In genomic region chr5:146751054-146751453, GRCh38 we compare ENCODE assay signal across 14 cellular contexts.
DNase-seq lines count a peak whose midpoint lies in the region; ATAC-seq, FAIRE-seq and TF ChIP-seq lines count a peak whose summit lies in the region.
"Had no signal": no experiment of that assay in that cellular context is flagged by ENCODE, and none has a peak within 500 bp of the region (broad histone marks: within the 10 kb centered on the region; RNA-seq: fewer than 3 reads in every experiment).

No MANE protein-coding gene starts in this region.

- WGBS in HepG2 (ENCODE audit: low lambda C conversion rate), result 27% methylated on average over 3 of the region's 3 CpGs

- H3K9me3 Mint-ChIP-seq in CD8-positive, alpha-beta T cell, result peaks cover 11% of the 10 kb centered on the region

- H2AFZ ChIP-seq in KMS-11 (ENCODE audit: low read depth) (peak overlapping the region; percentile 25; the same call in 1 of the 2 replicates), HepG2 (ENCODE audit: low read length) (no peak overlapping the region)

- no peaks in the 10 kb centered on the region for H3K36me3 ChIP-seq in CD8-positive, alpha-beta T cell (ENCODE audit: insufficient read depth, low read length)
- H3K36me3 ChIP-seq in KMS-11 (ENCODE audit: insufficient read depth) (no peaks in the 10 kb centered on the region), RWPE2 (ENCODE audit: low read depth) (no peaks in the 10 kb centered on the region), HepG2 (replicated peaks in 1 of 2; ENCODE audit: control insufficient read depth in 1 of 2, insufficient read depth in 2 of 2, low read length in 2 of 2) (no peaks in the 10 kb centered on the region)
- H3K36me3 ChIP-seq: breast epithelium had no signal

- no peak overlapping the region for H3K27ac ChIP-seq in CD8-positive, alpha-beta T cell (ENCODE audit: low read depth, low read length)
- H3K27ac ChIP-seq in KMS-11, result peak overlapping the region; percentile 57; the same call in 1 of the 2 replicates
- no peak overlapping the region for H3K27ac ChIP-seq in RWPE2 (ENCODE audit: poor library complexity, severe bottlenecking)
- H3K27ac ChIP-seq in HepG2 (ENCODE audit: extremely low read length, insufficient read depth, low read length), result no peak overlapping the region
- H3K27ac ChIP-seq: breast epithelium, SK-N-MC had no signal

- peaks cover 2% of the 10 kb centered on the region for H3K36me3 Mint-ChIP-seq in CD8-positive, alpha-beta T cell
- H3K36me3 Mint-ChIP-seq: naive B cell had no signal

- peaks cover 55% of the 10 kb centered on the region for H3K4me1 Mint-ChIP-seq in CD8-positive, alpha-beta T cell (ENCODE audit: low read depth)
- H3K4me1 Mint-ChIP-seq: naive B cell had no signal

- H3K4me2 ChIP-seq in KMS-11 (peak overlapping the region; percentile 45; the same call in 1 of the 2 replicates), HepG2 (ENCODE audit: low read depth, low read length) (no peak overlapping the region)

- TF ChIP-seq EP300 in HepG2 (IDR thresholded peaks at IDR 0.05; ENCODE audit: low read depth in 2 of 2, low read length in 2 of 2), result no peak
- TF ChIP-seq EP300 in HepG2 (CRISPR knock-in tag; IDR thresholded peaks at IDR 0.05; ENCODE audit: borderline replicate concordance), result no peak

- FAIRE-seq in HepG2 (lab: Jason Lieb, UNC), result no peak

- POLR2A ChIA-PET in CD8-positive, alpha-beta T cell (lab: Charles Lee), result interaction anchor here (1.3 kb wide), 1 partner anchor 9 kb away, joined by 4 read pairs; no protein-coding TSS in a partner anchor
- POLR2A ChIA-PET in HepG2 (lab: Yijun Ruan, JAX), result no interaction called here

- no peaks in the 10 kb centered on the region for H3K27me3 Mint-ChIP-seq in CD8-positive, alpha-beta T cell (ENCODE audit: low read depth)

- peak overlapping the region; percentile 92 for H3K27ac Mint-ChIP-seq in CD8-positive, alpha-beta T cell
- H3K27ac Mint-ChIP-seq: naive B cell, WTC11 had no signal

- no peaks in the 10 kb centered on the region for H3K27me3 ChIP-seq in CD8-positive, alpha-beta T cell (ENCODE audit: insufficient read depth, low read length)
- H3K27me3 ChIP-seq in KMS-11 (ENCODE audit: insufficient read depth, low read depth), result no peaks in the 10 kb centered on the region
- no peaks in the 10 kb centered on the region for H3K27me3 ChIP-seq in RWPE2 (ENCODE audit: insufficient read depth, poor library complexity, severe bottlenecking)
- H3K27me3 ChIP-seq in HepG2 (ENCODE audit: control insufficient read depth in 1 of 2, insufficient read depth in 2 of 2, low read length in 2 of 2), result no peaks in the 10 kb centered on the region
- H3K27me3 ChIP-seq: breast epithelium had no signal

- DNase-seq in CD8-positive, alpha-beta T cell, result no peak
- DNase-seq in RWPE2 (ENCODE audit: low spot score) (no peak), HepG2 (ENCODE audit: low spot score) (no peak), posterior vena cava (ENCODE audit: low spot score) (no peak), dermis blood vessel endothelial cell (no peak), Kasumi-1 (lab: John Stamatoyannopoulos, UW) (no peak)
- DNase-seq: GOT3, naive B cell, NCI-H526 had no signal

- TF ChIP-seq CTCF in CD8-positive, alpha-beta T cell (IDR thresholded peaks at IDR 0.05), result no peak
- TF ChIP-seq CTCF in KMS-11 (conservative IDR thresholded peaks at IDR 0.05; ENCODE audit: low read depth, low read length), result no peak
- no peak for TF ChIP-seq CTCF in RWPE2 (IDR thresholded peaks at IDR 0.05; ENCODE audit: poor library complexity, severe bottlenecking)
- no peak for TF ChIP-seq CTCF in HepG2 (CRISPR knock-in tag; IDR thresholded peaks at IDR 0.05)

- peaks cover 50% of the 10 kb centered on the region for H3K4me1 ChIP-seq in CD8-positive, alpha-beta T cell (ENCODE audit: insufficient read depth, low read length)
- H3K4me1 ChIP-seq in KMS-11 (ENCODE audit: low read depth, poor library complexity, severe bottlenecking) (peaks cover 33% of the 10 kb centered on the region), RWPE2 (ENCODE audit: insufficient read depth, poor library complexity, severe bottlenecking) (peaks cover 5% of the 10 kb centered on the region), HepG2 (ENCODE audit: insufficient read depth, low read length) (no peaks in the 10 kb centered on the region)
- H3K4me1 ChIP-seq: breast epithelium had no signal

- H3K9me3 ChIP-seq in CD8-positive, alpha-beta T cell (ENCODE audit: low read length), result no peaks in the 10 kb centered on the region
- no peaks in the 10 kb centered on the region for H3K9me3 ChIP-seq in RWPE2 (ENCODE audit: severe bottlenecking)
- H3K9me3 ChIP-seq in HepG2 (ENCODE audit: low read length), result no peaks in the 10 kb centered on the region

- H3K9ac ChIP-seq in KMS-11 (no peak overlapping the region), HepG2 (ENCODE audit: insufficient read depth, low read depth, low read length) (no peak overlapping the region)

- intact Hi-C loops in CD8-positive, alpha-beta T cell (cut with DNase I, micrococcal nuclease), result loop anchor here in 1 of 2 experiments (10.0 kb wide), 1 partner anchor 124 kb away; the partner anchor contains the start of gene PPP2R2B
- intact Hi-C loops in HepG2 (cut with micrococcal nuclease; ENCODE audit: unreplicated experiment) (no loop called here), posterior vena cava (cut with DNase I) (no loop called here)

- TF ChIP-seq RAD21 in HepG2 (CRISPR knock-in tag; IDR thresholded peaks at IDR 0.05), result no peak

- no peaks in the 10 kb centered on the region for H3K79me2 ChIP-seq in KMS-11 (ENCODE audit: insufficient read depth, low read depth)
- no peaks in the 10 kb centered on the region for H3K79me2 ChIP-seq in HepG2 (ENCODE audit: insufficient read depth, low read length)

- no peaks in the 10 kb centered on the region for H4K20me1 ChIP-seq in KMS-11 (ENCODE audit: insufficient read depth)
- no peaks in the 10 kb centered on the region for H4K20me1 ChIP-seq in HepG2 (ENCODE audit: insufficient read depth, low read length)

- BruUV-seq in HepG2 (replicated peaks; lab: Mats Ljungman, UMichigan), result no TSS peak

- CTCF ChIA-PET in CD8-positive, alpha-beta T cell (lab: Charles Lee), result interaction anchor here (0.6 kb wide), 1 partner anchor 130 kb away, joined by 3 read pairs; no protein-coding TSS in a partner anchor
- CTCF ChIA-PET in HepG2 (lab: Yijun Ruan, JAX; ENCODE audit: low intra/inter-chr PET ratio, low total read pairs), result no interaction called here

- no peak for TF ChIP-seq POLR2A in HepG2 (IDR thresholded peaks at IDR 0.05; ENCODE audit: insufficient read depth in 1 of 2, low read depth in 2 of 2, low read length in 2 of 2)

- peak overlapping the region; percentile 4 for H3K4me3 ChIP-seq in CD8-positive, alpha-beta T cell (ENCODE audit: low read depth, low read length)
- no peak overlapping the region for H3K4me3 ChIP-seq in KMS-11 (IDR thresholded peaks at IDR 0.05; ENCODE audit: insufficient read depth, low read depth, low read length)
- H3K4me3 ChIP-seq in RWPE2 (ENCODE audit: severe bottlenecking), result no peak overlapping the region
- no peak overlapping the region for H3K4me3 ChIP-seq in HepG2 (replicated peaks in 1 of 3; ENCODE audit: insufficient read depth in 1 of 3, low read depth in 2 of 3, low read length in 3 of 3)
- H3K4me3 ChIP-seq: breast epithelium, SK-N-MC, skin epidermis had no signal

- H3K4me3 Mint-ChIP-seq in CD8-positive, alpha-beta T cell, result no peak overlapping the region
- H3K4me3 Mint-ChIP-seq: WTC11 had no signal

- no peak for ATAC-seq in CD8-positive, alpha-beta T cell
- ATAC-seq in RWPE2 (ENCODE audit: low read depth) (peak; percentile 95), HepG2 (no peak)

- in situ Hi-C loops in HepG2 (cut with HindIII; ENCODE audit: extremely low pct_ligation_motif_present, low pct_unique_long_range_greater_than_20kb), result no loop called here

TF ChIP-seq in HepG2, 621 proteins besides CTCF, POLR2A, EP300 and RAD21 (continues in another document):
- TF ChIP-seq ZSCAN29 (CRISPR knock-in tag; conservative IDR thresholded peaks at IDR 0.05) (no peak), ZNF225 (CRISPR knock-in tag; IDR thresholded peaks at IDR 0.05) (no peak), MNT (IDR thresholded peaks at IDR 0.05) (peak; percentile 66), AHR (CRISPR knock-in tag; IDR thresholded peaks at IDR 0.05) (no peak), ZNF263 (CRISPR knock-in tag; IDR thresholded peaks at IDR 0.05) (no peak), TEF (CRISPR knock-in tag; IDR thresholded peaks at IDR 0.05) (no peak), MEF2D (CRISPR knock-in tag; IDR thresholded peaks at IDR 0.05) (no peak), ATF4 (CRISPR knock-in tag; IDR thresholded peaks at IDR 0.05) (no peak), MTF1 (CRISPR knock-in tag; IDR thresholded peaks at IDR 0.05) (no peak), ZFP41 (CRISPR knock-in tag; IDR thresholded peaks at IDR 0.05; ENCODE audit: borderline replicate concordance) (no peak), NFE2L2 (IDR thresholded peaks at IDR 0.05; ENCODE audit: low read length) (no peak), RARA (CRISPR knock-in tag; IDR thresholded peaks at IDR 0.05) (0 out of 2 replicates have a peak, but pooled peaks have one; percentile 19), SMAD3 (CRISPR knock-in tag; IDR thresholded peaks at IDR 0.05) (no peak), ZNF446 (CRISPR knock-in tag; IDR thresholded peaks at IDR 0.05) (no peak)
